ENCODE assay signal across 8 cellular contexts in the genomic region with DNA sequence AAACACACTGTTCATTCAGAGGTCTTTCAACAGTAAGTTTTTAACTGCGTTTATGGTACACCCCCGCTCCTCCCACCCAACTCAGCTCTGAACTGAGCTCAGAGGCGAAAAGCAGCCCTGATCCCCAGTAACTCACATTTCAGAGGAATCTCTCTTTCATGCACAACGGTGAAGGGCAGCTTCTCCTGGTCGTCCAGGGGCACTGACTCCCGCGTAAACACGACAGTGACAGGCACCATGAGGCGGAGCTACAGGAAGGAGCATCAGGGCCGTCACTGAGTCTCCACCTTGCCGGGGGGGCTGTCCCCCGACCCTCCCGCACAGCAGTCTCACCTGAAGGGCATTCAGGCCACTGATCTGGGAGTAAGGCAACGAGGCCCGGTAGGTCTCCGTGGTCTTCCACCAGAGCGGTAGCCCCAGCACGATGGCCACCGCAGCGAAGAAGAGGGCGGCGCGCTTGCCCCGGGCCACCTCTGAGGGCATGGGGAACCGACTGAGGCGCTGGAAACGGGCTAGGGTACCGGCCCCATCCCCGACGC. TPM values are rescaled to one million over a fixed set of nuclear protein-coding genes. Genes with fewer than 3 reads are reported as not detected.
DNase-seq lines count a peak whose midpoint lies in the region; ATAC-seq, FAIRE-seq and TF ChIP-seq lines count a peak whose summit lies in the region.

No MANE protein-coding gene starts in this region.

- no peak for ATAC-seq in HG03565 (IDR thresholded peaks at IDR 0.05; ENCODE audit: unreplicated experiment)

- H3K27me3 ChIP-seq in mononuclear cell (ENCODE audit: insufficient read depth, low read length) = no peaks in the 10 kb centered on the region
- H3K27me3 ChIP-seq in suprapubic skin = no peaks in the 10 kb centered on the region

- peak overlapping the region; percentile 47 for H3K27ac ChIP-seq in suprapubic skin

- H3K4me3 ChIP-seq in NB4 (ENCODE audit: low read depth, low read length) (peak overlapping the region; percentile 90), mononuclear cell (ENCODE audit: low read length) (peak overlapping the region; percentile 89), suprapubic skin (peak overlapping the region; percentile 97)

- TF ChIP-seq CTCF in NB4 (IDR thresholded peaks at IDR 0.05; ENCODE audit: low read depth, low read length) (no peak), suprapubic skin (IDR thresholded peaks at IDR 0.05) (no peak)

- H3K9me3 ChIP-seq in mononuclear cell (ENCODE audit: low read depth, low read length) (no peaks in the 10 kb centered on the region), suprapubic skin (no peaks in the 10 kb centered on the region)

- no peak for FAIRE-seq in H54 (lab: Jason Lieb, UNC)

- H3K4me1 ChIP-seq in mononuclear cell (ENCODE audit: insufficient read depth, low read length) (peaks cover 56% of the 10 kb centered on the region), suprapubic skin (peaks cover 23% of the 10 kb centered on the region)

- DNase-seq in GM03348 (ENCODE audit: low spot score) = peak; percentile 42
- peak; percentile 54 for DNase-seq in H54 (ENCODE audit: insufficient read length, low spot score)
- peak; percentile 67 for DNase-seq in NB4 (ENCODE audit: low read depth)
- DNase-seq in activated CD4-positive, alpha-beta T cell treated with anti-CD3 and anti-CD28 coated beads for 4 hours = peak; percentile 40
- DNase-seq in ecto neural progenitor cell (ENCODE audit: low spot score) = peak; percentile 74
- DNase-seq in suprapubic skin (ENCODE audit: low spot score in 2 of 2) = no peak

- H3K36me3 ChIP-seq in suprapubic skin = no peaks in the 10 kb centered on the region

- no peak for TF ChIP-seq EP300 in suprapubic skin (IDR thresholded peaks at IDR 0.05)

- WGBS in suprapubic skin = under 1% methylated on average over 28 of the region's 30 CpGs

- TF ChIP-seq POLR2A in H54 (IDR thresholded peaks at IDR 0.05; ENCODE audit: low read depth, low read length) (no peak; the same call in 1 of the 2 replicates), NB4 (IDR thresholded peaks at IDR 0.05; ENCODE audit: extremely low read depth, insufficient read length) (no peak), suprapubic skin (IDR thresholded peaks at IDR 0.05) (no peak)

RNA-seq across cellular contexts. Expression of gene PIGS, which starts 0.5 kb away (rescaled TPM):
- 43.2 TPM for total RNA-seq in mononuclear cell
- total RNA-seq in suprapubic skin = 10 to 100 TPM; 38.1 to 76.4 (median 59.2) TPM

RNA-seq across cellular contexts. Expression of gene ALDOC, which starts 5.9 kb away (rescaled TPM):
- 17.8 TPM for total RNA-seq in mononuclear cell
- total RNA-seq in suprapubic skin = 100 to 1,000 TPM in 1 of 4 donors, 10 to 100 TPM in 3; 33.0 to 103 (median 62.6) TPM

RNA-seq across cellular contexts. Expression of gene UNC119, which starts 18.4 kb away (rescaled TPM):
- 52.3 TPM for total RNA-seq in mononuclear cell
- 10 to 100 TPM; 29.0 to 36.2 (median 32.6) TPM for total RNA-seq in suprapubic skin

RNA-seq across cellular contexts. Expression of gene SPAG5, which starts 28.0 kb away (rescaled TPM):
- total RNA-seq in mononuclear cell = 9.6 TPM
- total RNA-seq in suprapubic skin = 10 to 100 TPM in 1 of 4 donors, 1 to 10 TPM in 3; 5.7 to 13.5 (median 7.0) TPM

RNA-seq across cellular contexts. Expression of gene RSKR, which starts 43.2 kb away (rescaled TPM):
- 4.9 TPM for total RNA-seq in mononuclear cell
- 10 to 100 TPM in 3 of 4 donors, 1 to 10 TPM in 1; 3.5 to 43.7 (median 15.2) TPM for total RNA-seq in suprapubic skin

Comparison
In these comparisons a context has a peak if more than half of its experiments do, and no peak if none do; other contexts are left out.
1. DNase-seq: peak in GM03348 (single experiment), H54 (single experiment), NB4 (single experiment), activated CD4-positive, alpha-beta T cell treated with anti-CD3 and anti-CD28 coated beads for 4 hours (2 of 2) and ecto neural progenitor cell (single experiment); none in suprapubic skin (0 of 2).
2. Peak in every context shown above with its lines, with median percentiles within 50 percentile points of each other: H3K4me3 ChIP-seq.